Comparison of ENCODE assay signal across 25 cellular contexts in the genomic region with DNA sequence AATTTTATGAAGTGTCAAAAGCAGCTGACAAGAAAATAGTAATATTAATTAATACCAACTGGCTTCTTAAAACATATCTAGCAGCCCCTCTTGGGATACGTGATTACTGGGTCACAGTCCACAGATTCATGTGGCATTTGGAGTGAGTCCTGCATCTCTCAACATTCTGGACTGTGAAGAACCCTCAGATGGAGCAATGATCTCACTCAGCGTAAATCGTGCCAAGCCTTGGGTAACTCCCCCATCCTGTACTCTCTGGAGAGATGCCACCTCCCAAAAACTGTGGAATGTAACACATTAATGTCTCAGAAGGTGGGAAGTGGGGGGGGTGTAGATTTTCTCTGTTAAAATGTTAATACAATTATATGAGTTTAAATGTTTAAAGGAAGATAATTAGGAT.
DNase-seq lines count a peak whose midpoint lies in the region; ATAC-seq and TF ChIP-seq lines count a peak whose summit lies in the region.
"Had no signal": no experiment of that assay in that cellular context is flagged by ENCODE, and none has a peak within 500 bp of the region (broad histone marks: within the 10 kb centered on the region; RNA-seq: fewer than 3 reads in every experiment).

No MANE protein-coding gene starts in this region.

- intact Hi-C loops in Right ventricle myocardium superior (cut with DNase I), result no loop called here

- H3K36me3 Mint-ChIP-seq in stimulated activated effector memory CD8-positive, alpha-beta T cell treated with anti-CD3 and anti-CD28 coated beads, Interleukin-12 subunit alpha, Interleukin-12 subunit beta, amount 100 ng/mL, for 72 hours, result no peaks in the 10 kb centered on the region
- H3K36me3 Mint-ChIP-seq: activated CD4-positive, alpha-beta memory T cell treated with anti-CD3 and anti-CD28 coated beads for 36 hours; natural killer cell treated with Interleukin-12 subunit alpha and Interleukin-12 subunit beta and Interleukin-15 and Interleukin-18, amount 100 ng/mL, for 72 hours had no signal

- H3K4me3 Mint-ChIP-seq in stimulated activated effector memory CD8-positive, alpha-beta T cell treated with anti-CD3 and anti-CD28 coated beads, Interleukin-12 subunit alpha, Interleukin-12 subunit beta, amount 100 ng/mL, for 72 hours, result no peak overlapping the region
- H3K4me3 Mint-ChIP-seq: activated CD4-positive, alpha-beta memory T cell treated with anti-CD3 and anti-CD28 coated beads for 36 hours; natural killer cell treated with Interleukin-12 subunit alpha and Interleukin-12 subunit beta and Interleukin-15 and Interleukin-18, amount 100 ng/mL, for 72 hours had no signal

- H3K27ac ChIP-seq in right atrium auricular region, result no peak overlapping the region
- H3K27ac ChIP-seq: ovary, spleen had no signal

- H3K4me3 ChIP-seq in right atrium auricular region, result no peak overlapping the region
- H3K4me3 ChIP-seq in astrocyte of the cerebellum (ENCODE audit: low read depth, low read length), result no peak overlapping the region
- H3K4me3 ChIP-seq: K562, ovary, spleen had no signal

- no peak overlapping the region for H3K27ac Mint-ChIP-seq in stimulated activated effector memory CD8-positive, alpha-beta T cell treated with anti-CD3 and anti-CD28 coated beads, Interleukin-12 subunit alpha, Interleukin-12 subunit beta, amount 100 ng/mL, for 72 hours
- H3K27ac Mint-ChIP-seq: activated CD4-positive, alpha-beta memory T cell treated with anti-CD3 and anti-CD28 coated beads for 36 hours; natural killer cell treated with Interleukin-12 subunit alpha and Interleukin-12 subunit beta and Interleukin-15 and Interleukin-18, amount 100 ng/mL, for 72 hours had no signal

- H3K9me3 ChIP-seq in right atrium auricular region, result no peaks in the 10 kb centered on the region
- H3K9me3 ChIP-seq: ovary had no signal

- DNase-seq in Right ventricle myocardium superior (no peak), right atrium auricular region (ENCODE audit: low spot score) (no peak), astrocyte of the cerebellum (ENCODE audit: low read depth) (peak; percentile 6), kidney tubule cell (ENCODE audit: low spot score) (peak; percentile 16), medulla oblongata (ENCODE audit: extremely low spot score) (no peak)
- DNase-seq in activated CD4-positive, alpha-beta T cell treated with anti-CD3 and anti-CD28 coated beads for 1 hour, result no peak
- no peak for DNase-seq in stimulated activated effector memory CD8-positive, alpha-beta T cell treated with anti-CD3 and anti-CD28 coated beads, Interleukin-12 subunit alpha, Interleukin-12 subunit beta, amount 100 ng/mL, for 72 hours (ENCODE audit: low spot score in 2 of 2)
- DNase-seq: activated CD4-positive, alpha-beta memory T cell treated with anti-CD3 and anti-CD28 coated beads for 36 hours; activated CD8-positive, alpha-beta memory T cell treated with anti-CD3 and anti-CD28 coated beads, Interleukin-2, amount 50 U/mL, for 48 hours; activated naive CD4-positive, alpha-beta T cell treated with anti-CD3 and anti-CD28 coated beads, Interleukin-2, amount 50 U/mL, for 16 hours; amniotic stem cell; cortex of kidney; NCI-H1417; NCI-H2029 treated with DMSO at 0.1 percent for 48 hours; NCI-H2227 treated with DMSO at 0.1 percent for 48 hours; ovary; spleen; stimulated activated CD4-positive, alpha-beta T cell treated with anti-CD3 and anti-CD28 coated beads, Interleukin-2, amount 100 ng/mL, for 48 hours; substantia nigra; T-helper 1 cell had no signal

- in situ Hi-C loops in astrocyte of the cerebellum (cut with HindIII; ENCODE audit: low sequenced_read_pairs), result no loop called here

- ATAC-seq in Right ventricle myocardium superior (ENCODE audit: poor library complexity) (peak; percentile 46), HG02759 (IDR thresholded peaks at IDR 0.05; ENCODE audit: unreplicated experiment) (no peak)
- ATAC-seq in stimulated activated effector memory CD8-positive, alpha-beta T cell treated with anti-CD3 and anti-CD28 coated beads, Interleukin-12 subunit alpha, Interleukin-12 subunit beta, amount 100 ng/mL, for 72 hours, result no peak
- ATAC-seq: activated CD4-positive, CD25-positive, alpha-beta regulatory T cell treated with anti-CD3 and anti-CD28 coated beads, Interleukin-2, amount 50 U/mL, for 24 hours; HCT116; K562; natural killer cell treated with Interleukin-12 subunit alpha and Interleukin-12 subunit beta and Interleukin-15 and Interleukin-18, amount 100 ng/mL, for 72 hours had no signal

- H3K27me3 ChIP-seq in right atrium auricular region, result no peaks in the 10 kb centered on the region
- H3K27me3 ChIP-seq: ovary, spleen had no signal

- H3K36me3 ChIP-seq in right atrium auricular region, result no peaks in the 10 kb centered on the region
- H3K36me3 ChIP-seq: ovary, spleen had no signal

- TF ChIP-seq CTCF in right atrium auricular region (IDR thresholded peaks at IDR 0.05), result no peak
- no peak for TF ChIP-seq CTCF in astrocyte of the cerebellum (IDR thresholded peaks at IDR 0.05; ENCODE audit: low read depth, low read length, missing control alignments)

- no peaks in the 10 kb centered on the region for H3K9me3 Mint-ChIP-seq in stimulated activated effector memory CD8-positive, alpha-beta T cell treated with anti-CD3 and anti-CD28 coated beads, Interleukin-12 subunit alpha, Interleukin-12 subunit beta, amount 100 ng/mL, for 72 hours
- H3K9me3 Mint-ChIP-seq: natural killer cell treated with Interleukin-12 subunit alpha and Interleukin-12 subunit beta and Interleukin-15 and Interleukin-18, amount 100 ng/mL, for 72 hours had no signal

- H3K4me1 ChIP-seq in right atrium auricular region, result no peaks in the 10 kb centered on the region
- H3K4me1 ChIP-seq: spleen had no signal

- H3K4me1 Mint-ChIP-seq in stimulated activated effector memory CD8-positive, alpha-beta T cell treated with anti-CD3 and anti-CD28 coated beads, Interleukin-12 subunit alpha, Interleukin-12 subunit beta, amount 100 ng/mL, for 72 hours, result no peaks in the 10 kb centered on the region

Comparison
In these comparisons a context has a peak if more than half of its experiments do, and no peak if none do; other contexts are left out.
1. DNase-seq: peak in astrocyte of the cerebellum (single experiment) and kidney tubule cell (single experiment); none in Right ventricle myocardium superior (single experiment), right atrium auricular region (single experiment), activated CD4-positive, alpha-beta T cell treated with anti-CD3 and anti-CD28 coated beads for 1 hour (single experiment), stimulated activated effector memory CD8-positive, alpha-beta T cell treated with anti-CD3 and anti-CD28 coated beads, Interleukin-12 subunit alpha, Interleukin-12 subunit beta, amount 100 ng/mL, for 72 hours (0 of 2) and medulla oblongata (single experiment).